Comparison of ENCODE assay signal across 20 cellular contexts in the genomic region with DNA sequence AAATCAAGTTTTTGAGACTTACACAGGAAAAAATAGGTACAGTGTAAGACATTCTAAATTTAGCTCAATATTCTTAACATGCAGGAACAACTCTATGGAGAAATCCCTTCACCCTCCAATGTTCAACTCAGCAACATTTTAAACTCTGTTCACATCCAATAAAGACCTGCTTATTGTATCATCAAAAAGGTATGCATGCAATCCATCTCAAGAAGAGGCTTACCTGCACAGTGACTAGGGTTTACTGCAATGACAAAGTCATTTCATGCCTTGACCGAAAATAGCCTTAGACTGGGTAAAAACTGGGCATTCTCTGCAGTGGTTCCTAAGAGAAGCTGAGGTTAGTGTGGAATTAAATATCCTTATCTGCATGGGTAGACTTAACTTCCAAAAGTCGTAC.
"Had no signal": no experiment of that assay in that cellular context is flagged by ENCODE, and none has a peak within 500 bp of the region (broad histone marks: within the 10 kb centered on the region; RNA-seq: fewer than 3 reads in every experiment).

No MANE protein-coding gene starts in this region.

- DNase-seq: cerebellar nuclear complex; effector memory CD8-positive, alpha-beta T cell; esophagus squamous epithelium; foreskin fibroblast; glutamatergic neuron; islet precursor cell; left colon; naive thymus-derived CD4-positive, alpha-beta T cell; nephron progenitor cell; psoas muscle; retina; stimulated activated naive CD4-positive, alpha-beta T cell; stomach; thyroid gland had no signal

- H3K4me1 Mint-ChIP-seq: naive thymus-derived CD4-positive, alpha-beta T cell had no signal

- H2AFZ ChIP-seq: parathyroid adenoma had no signal

- H3K4me3 Mint-ChIP-seq: dendritic cell treated with granulocyte-macrophage colony-stimulating factor and Interleukin-4, amounts not matched to agents 40 ng/mL and 50 ng/mL, for 4 days; effector memory CD8-positive, alpha-beta T cell; naive thymus-derived CD4-positive, alpha-beta T cell; nephron progenitor cell had no signal

- H3K9me3 ChIP-seq: esophagus squamous epithelium, gastroesophageal sphincter, psoas muscle, stomach, suprapubic skin, thyroid gland had no signal

- H3K9ac ChIP-seq: parathyroid adenoma had no signal

- H3K9me3 Mint-ChIP-seq: dendritic cell treated with granulocyte-macrophage colony-stimulating factor and Interleukin-4, amounts not matched to agents 40 ng/mL and 50 ng/mL, for 4 days had no signal

- H3K79me2 ChIP-seq: parathyroid adenoma had no signal

- H3K27ac Mint-ChIP-seq: dendritic cell treated with granulocyte-macrophage colony-stimulating factor and Interleukin-4, amounts not matched to agents 40 ng/mL and 50 ng/mL, for 4 days; effector memory CD8-positive, alpha-beta T cell; naive thymus-derived CD4-positive, alpha-beta T cell; nephron progenitor cell had no signal

- H3K27me3 Mint-ChIP-seq: dendritic cell treated with granulocyte-macrophage colony-stimulating factor and Interleukin-4, amounts not matched to agents 40 ng/mL and 50 ng/mL, for 4 days; effector memory CD8-positive, alpha-beta T cell had no signal

- H3K27ac ChIP-seq: esophagus squamous epithelium, gastroesophageal sphincter, parathyroid adenoma, psoas muscle, stomach, suprapubic skin, thyroid gland had no signal

- ATAC-seq: effector memory CD8-positive, alpha-beta T cell; gastroesophageal sphincter; left colon; naive thymus-derived CD4-positive, alpha-beta T cell; psoas muscle; sciatic nerve had no signal

- H3K36me3 ChIP-seq: esophagus squamous epithelium, gastroesophageal sphincter, stomach, suprapubic skin, thyroid gland had no signal

- FAIRE-seq: colon had no signal

- H3K36me3 Mint-ChIP-seq: naive thymus-derived CD4-positive, alpha-beta T cell had no signal

- H3K4me3 ChIP-seq: esophagus squamous epithelium, gastroesophageal sphincter, psoas muscle, stomach, suprapubic skin, thyroid gland had no signal

- H3K27me3 ChIP-seq: esophagus squamous epithelium, gastroesophageal sphincter, stomach, suprapubic skin, thyroid gland had no signal
